17 cellular contexts compared by ENCODE assay signal in genomic region chr12:19657401-19657800, GRCh38.
DNase-seq lines count a peak whose midpoint lies in the region; ATAC-seq, FAIRE-seq and TF ChIP-seq lines count a peak whose summit lies in the region.
"Had no signal": no experiment of that assay in that cellular context is flagged by ENCODE, and none has a peak within 500 bp of the region (broad histone marks: within the 10 kb centered on the region; RNA-seq: fewer than 3 reads in every experiment).

No MANE protein-coding gene starts in this region.

- POLR2A ChIA-PET in endothelial cell of umbilical vein (lab: Charles Lee): no interaction called here

- no peak for TF ChIP-seq POLR2A in endothelial cell of umbilical vein (IDR thresholded peaks at IDR 0.05; ENCODE audit: low read depth, low read length)
- TF ChIP-seq POLR2A in gastroesophageal sphincter (IDR thresholded peaks at IDR 0.05): no peak

- no peak overlapping the region for H2AFZ ChIP-seq in Karpas-422 (ENCODE audit: low read length)
- peak overlapping the region; percentile 44 for H2AFZ ChIP-seq in endothelial cell of umbilical vein (ENCODE audit: low read depth, low read length)
- H2AFZ ChIP-seq in smooth muscle cell (ENCODE audit: low read depth): no peak overlapping the region

- WGBS in smooth muscle cell (ENCODE audit: low lambda C conversion rate): 92% methylated on average over 2 of the region's 2 CpGs
- 91 to 93% methylated on average over 2 of the region's 2 CpGs for WGBS in gastroesophageal sphincter (ENCODE audit: low coverage in 1 of 2), 2 donors

- H3K27ac ChIP-seq in Karpas-422 (ENCODE audit: low read length) (no peak overlapping the region), endothelial cell of umbilical vein (ENCODE audit: insufficient read depth, low read depth, low read length) (no peak overlapping the region), smooth muscle cell (ENCODE audit: low read depth) (peak overlapping the region; percentile 23), gastroesophageal sphincter (no peak overlapping the region)
- H3K27ac ChIP-seq: SJCRH30 had no signal

- no peaks in the 10 kb centered on the region for H3K79me2 ChIP-seq in Karpas-422 (ENCODE audit: low read length)
- H3K79me2 ChIP-seq in endothelial cell of umbilical vein (ENCODE audit: control insufficient read depth, insufficient read depth, low read length): no peaks in the 10 kb centered on the region
- no peaks in the 10 kb centered on the region for H3K79me2 ChIP-seq in smooth muscle cell (ENCODE audit: low read depth)

- H3K36me3 ChIP-seq in Karpas-422 (ENCODE audit: insufficient read depth, low read length) (no peaks in the 10 kb centered on the region), endothelial cell of umbilical vein (ENCODE audit: control insufficient read depth in 2 of 2, extremely low read depth in 1 of 2, insufficient read depth in 2 of 2, low read length in 2 of 2) (no peaks in the 10 kb centered on the region), smooth muscle cell (ENCODE audit: low read depth) (no peaks in the 10 kb centered on the region), gastroesophageal sphincter (no peaks in the 10 kb centered on the region)
- H3K36me3 ChIP-seq: HAP-1, SJCRH30 had no signal

- H3K9me3 ChIP-seq in Karpas-422 (ENCODE audit: low read length) (no peaks in the 10 kb centered on the region), endothelial cell of umbilical vein (replicated peaks; ENCODE audit: control insufficient read depth, insufficient read depth, low read length) (no peaks in the 10 kb centered on the region), smooth muscle cell (replicated peaks; ENCODE audit: low read depth) (no peaks in the 10 kb centered on the region), gastroesophageal sphincter (no peaks in the 10 kb centered on the region)
- H3K9me3 ChIP-seq: HAP-1, SJCRH30 had no signal

- peak; percentile 39 for DNase-seq in EL
- peak; percentile 26 for DNase-seq in Karpas-422
- DNase-seq in endothelial cell of umbilical vein (ENCODE audit: low read depth, low spot score): no peak
- no peak for DNase-seq in smooth muscle cell (lab: John Stamatoyannopoulos, UW; ENCODE audit: unreplicated experiment)
- DNase-seq in GM13976 (ENCODE audit: low spot score): no peak
- DNase-seq in stimulated activated CD4-positive, alpha-beta T cell treated with anti-CD3 and anti-CD28 coated beads, Interleukin-4, amount 100 ng/mL, for 24 hours: no peak
- DNase-seq in NCI-H2227 (lab: John Stamatoyannopoulos, UW; ENCODE audit: unreplicated experiment): no peak
- DNase-seq: C1 segment of cervical spinal cord; CD8-positive, alpha-beta memory T cell; NCI-H187; NCI-H2107; NCI-H226; NCI-H524; SJCRH30 had no signal

- no peak overlapping the region for H3K9ac ChIP-seq in Karpas-422 (ENCODE audit: low read length)
- H3K9ac ChIP-seq in endothelial cell of umbilical vein (replicated peaks; ENCODE audit: extremely low read depth, insufficient read depth, low read length): no peak overlapping the region
- H3K9ac ChIP-seq in smooth muscle cell (ENCODE audit: low read depth): no peak overlapping the region

- no peaks in the 10 kb centered on the region for H3K4me1 ChIP-seq in Karpas-422 (ENCODE audit: low read length)
- peaks cover 2% of the 10 kb centered on the region for H3K4me1 ChIP-seq in endothelial cell of umbilical vein (ENCODE audit: control insufficient read depth, extremely low read depth, insufficient read depth, low read length)
- no peaks in the 10 kb centered on the region for H3K4me1 ChIP-seq in smooth muscle cell (ENCODE audit: low read depth)
- peaks cover 0 to 15% (median 8%) of the 10 kb centered on the region in 3 donors for H3K4me1 ChIP-seq in gastroesophageal sphincter
- H3K4me1 ChIP-seq: SJCRH30 had no signal

- H3K4me3 ChIP-seq in Karpas-422 (ENCODE audit: low read length) (no peak overlapping the region), endothelial cell of umbilical vein (replicated peaks in 1 of 3; ENCODE audit: insufficient read depth in 1 of 3, low read depth in 1 of 3, low read length in 3 of 3) (no peak overlapping the region), smooth muscle cell (no peak overlapping the region), gastroesophageal sphincter (no peak overlapping the region)
- H3K4me3 ChIP-seq: HAP-1, SJCRH30 had no signal

- H4K20me1 ChIP-seq in Karpas-422 (ENCODE audit: insufficient read depth, low read depth, low read length): no peaks in the 10 kb centered on the region
- no peaks in the 10 kb centered on the region for H4K20me1 ChIP-seq in endothelial cell of umbilical vein (replicated peaks; ENCODE audit: control insufficient read depth, extremely low read depth, insufficient read depth, low read length)
- no peaks in the 10 kb centered on the region for H4K20me1 ChIP-seq in smooth muscle cell (ENCODE audit: low read depth)

- dilution Hi-C loops in endothelial cell of umbilical vein (cut with MboI; ENCODE audit: extremely low pct_ligation_motif_present, low sequenced_read_pairs): no loop called here

- no peaks in the 10 kb centered on the region for H3F3A ChIP-seq in smooth muscle cell (ENCODE audit: low read depth)

- no peaks in the 10 kb centered on the region for H3K9me1 ChIP-seq in endothelial cell of umbilical vein (replicated peaks; ENCODE audit: control insufficient read depth, extremely low read depth, insufficient read depth, low read length)

- in situ Hi-C loops in GM13976 (cut with MboI; ENCODE audit: low sequenced_read_pairs, unreplicated experiment): no loop called here

- no peaks in the 10 kb centered on the region for H3K9me2 ChIP-seq in Karpas-422 (replicated peaks; ENCODE audit: insufficient read depth, low read length)

- no peaks in the 10 kb centered on the region for H3K27me3 ChIP-seq in Karpas-422 (ENCODE audit: low read length)
- no peaks in the 10 kb centered on the region for H3K27me3 ChIP-seq in endothelial cell of umbilical vein (ENCODE audit: control insufficient read depth in 2 of 2, insufficient read depth in 2 of 2, low read length in 2 of 2)
- H3K27me3 ChIP-seq in smooth muscle cell (ENCODE audit: low read depth): no peaks in the 10 kb centered on the region
- H3K27me3 ChIP-seq in gastroesophageal sphincter: no peaks in the 10 kb centered on the region
- H3K27me3 ChIP-seq: SJCRH30 had no signal

- H3K4me2 ChIP-seq in Karpas-422 (ENCODE audit: low read depth, low read length, poor library complexity, severe bottlenecking) (no peak overlapping the region), endothelial cell of umbilical vein (ENCODE audit: insufficient read depth, low read length) (no peak overlapping the region), smooth muscle cell (no peak overlapping the region)

- no peak for ATAC-seq in gastroesophageal sphincter
- ATAC-seq: Panc1 had no signal

- TF ChIP-seq EP300 in gastroesophageal sphincter (IDR thresholded peaks at IDR 0.05): no peak

- TF ChIP-seq CTCF in endothelial cell of umbilical vein (IDR thresholded peaks at IDR 0.05; ENCODE audit: extremely low read depth in 1 of 2, insufficient read depth in 1 of 2, low read depth in 1 of 2, low read length in 2 of 2) (no peak), smooth muscle cell (IDR thresholded peaks at IDR 0.05; ENCODE audit: borderline replicate concordance, insufficient read depth, poor library complexity, severe bottlenecking) (no peak), GM13976 (IDR thresholded peaks at IDR 0.05; ENCODE audit: borderline replicate concordance, control extremely low read depth, extremely low read depth, insufficient read depth, missing control alignments) (no peak), gastroesophageal sphincter (IDR thresholded peaks at IDR 0.05) (no peak)

- intact Hi-C loops in endothelial cell of umbilical vein (cut with micrococcal nuclease): no loop called here

- CTCF ChIA-PET in endothelial cell of umbilical vein (lab: Charles Lee): interaction anchor here (1.4 kb wide), 1 partner anchor 14 kb away, joined by 6 read pairs; no protein-coding TSS in a partner anchor

- BruUV-seq in endothelial cell of umbilical vein (replicated peaks; lab: Mats Ljungman, UMichigan): no TSS peak

- FAIRE-seq in endothelial cell of umbilical vein (lab: Jason Lieb, UNC): no peak

TF ChIP-seq in endothelial cell of umbilical vein, 7 proteins besides CTCF, POLR2A, EP300 and RAD21:
- TF ChIP-seq EZH2 (IDR thresholded peaks at IDR 0.05; ENCODE audit: borderline replicate concordance, low read depth, low read length, severe bottlenecking) (no peak), GATA2 (IDR thresholded peaks at IDR 0.05; ENCODE audit: insufficient read depth, insufficient read length, low read depth, low read length) (no peak), MAX (IDR thresholded peaks at IDR 0.05; ENCODE audit: insufficient read depth, insufficient read length) (no peak), JUN (IDR thresholded peaks at IDR 0.05; ENCODE audit: borderline replicate concordance, insufficient read depth, insufficient read length, low read depth) (no peak), MYC (IDR thresholded peaks at IDR 0.05; ENCODE audit: low read depth, low read length) (no peak), POLR2AphosphoS5 (IDR thresholded peaks at IDR 0.05; ENCODE audit: insufficient read depth, low read depth, low read length) (no peak), FOS (IDR thresholded peaks at IDR 0.05; ENCODE audit: borderline replicate concordance, insufficient read depth, low read length) (no peak)

Comparison
In these comparisons a context has a peak if more than half of its experiments do, and no peak if none do; other contexts are left out.
1. DNase-seq: peak in EL (single experiment) and Karpas-422 (single experiment); none in endothelial cell of umbilical vein (single experiment), smooth muscle cell (single experiment), GM13976 (single experiment), stimulated activated CD4-positive, alpha-beta T cell treated with anti-CD3 and anti-CD28 coated beads, Interleukin-4, amount 100 ng/mL, for 24 hours (single experiment) and NCI-H2227 (single experiment).